Comparison of ENCODE assay signal across 1 cellular context in genomic region chr20:41617931-41618806, GRCh38.
TF ChIP-seq lines count a peak whose summit lies in the region.

TSS of gene CHD6 (minus strand) at chr20:41618377. CDS start at chr20:41551337, 67,040 bp downstream.

TF ChIP-seq in HepG2, 621 proteins besides CTCF, POLR2A, EP300 and RAD21 (continued from another document and continues in another):
- TF ChIP-seq ZNF407 (CRISPR knock-in tag; IDR thresholded peaks at IDR 0.05; ENCODE audit: not compliant biosample characterization) (peak; percentile 79), CREB1 (IDR thresholded peaks at IDR 0.05) (peak; percentile 85), CREB1 (CRISPR knock-in tag; IDR thresholded peaks at IDR 0.05) (no peak; the same call in 1 of the 2 replicates), TOE1 (CRISPR knock-in tag; IDR thresholded peaks at IDR 0.05) (no peak), SALL2 (CRISPR knock-in tag; IDR thresholded peaks at IDR 0.05) (no peak; the same call in 1 of the 2 replicates), ZNF639 (CRISPR knock-in tag; conservative IDR thresholded peaks at IDR 0.05) (peak; percentile 36; the same call in 1 of the 2 replicates), ZNF607 (CRISPR knock-in tag; IDR thresholded peaks at IDR 0.05; ENCODE audit: borderline replicate concordance) (no peak), ZNF12 (CRISPR knock-in tag; IDR thresholded peaks at IDR 0.05) (no peak), XRCC5 (optimal IDR thresholded peaks at IDR 0.05; ENCODE audit: low read length) (peak; percentile 91), ZNF780A (CRISPR knock-in tag; IDR thresholded peaks at IDR 0.05) (no peak), ZNF616 (CRISPR knock-in tag; IDR thresholded peaks at IDR 0.05; ENCODE audit: low read depth) (peak; percentile 68; the same call in 1 of the 2 replicates), MAF1 (CRISPR knock-in tag; IDR thresholded peaks at IDR 0.05; ENCODE audit: borderline replicate concordance) (no peak), ZSCAN31 (CRISPR knock-in tag; IDR thresholded peaks at IDR 0.05; ENCODE audit: low read depth) (0 out of 2 replicates have a peak, but pooled peaks have one; percentile 19), HES4 (CRISPR knock-in tag; IDR thresholded peaks at IDR 0.05; ENCODE audit: borderline replicate concordance) (peak; percentile 18; the same call in 1 of the 2 replicates), MLLT10 (CRISPR knock-in tag; IDR thresholded peaks at IDR 0.05) (no peak), ZC3H4 (CRISPR knock-in tag; IDR thresholded peaks at IDR 0.05; ENCODE audit: borderline replicate concordance) (no peak), IKZF5 (CRISPR knock-in tag; IDR thresholded peaks at IDR 0.05) (peak; percentile 80; the same call in 1 of the 2 replicates), ZNF557 (CRISPR knock-in tag; IDR thresholded peaks at IDR 0.05) (no peak), GPBP1L1 (CRISPR knock-in tag; IDR thresholded peaks at IDR 0.05) (no peak), ONECUT2 (CRISPR knock-in tag; IDR thresholded peaks at IDR 0.05) (no peak), ZFP41 (CRISPR knock-in tag; IDR thresholded peaks at IDR 0.05; ENCODE audit: borderline replicate concordance) (no peak), KDM1A (CRISPR knock-in tag; IDR thresholded peaks at IDR 0.05) (no peak), ZNF75D (CRISPR knock-in tag; IDR thresholded peaks at IDR 0.05; ENCODE audit: borderline replicate concordance) (no peak), ATF2 (CRISPR knock-in tag; IDR thresholded peaks at IDR 0.05) (no peak; the same call in 1 of the 2 replicates), NAIF1 (CRISPR knock-in tag; IDR thresholded peaks at IDR 0.05; ENCODE audit: borderline replicate concordance) (no peak), KDM2A (CRISPR knock-in tag; IDR thresholded peaks at IDR 0.05; ENCODE audit: borderline replicate concordance, low read depth) (peak; percentile 88), HNRNPLL (IDR thresholded peaks at IDR 0.05; ENCODE audit: low read depth, low read length, poor library complexity, severe bottlenecking) (peak; percentile 33), NFRKB (IDR thresholded peaks at IDR 0.05) (no peak), ATF1 (CRISPR knock-in tag; IDR thresholded peaks at IDR 0.05) (no peak), AHDC1 (CRISPR knock-in tag; IDR thresholded peaks at IDR 0.05; ENCODE audit: borderline replicate concordance) (no peak), ZBTB38 (CRISPR knock-in tag; IDR thresholded peaks at IDR 0.05) (no peak), CENPBD1 (CRISPR knock-in tag; IDR thresholded peaks at IDR 0.05; ENCODE audit: borderline replicate concordance, low read depth) (no peak), MNT (IDR thresholded peaks at IDR 0.05) (peak; percentile 49; the same call in 1 of the 2 replicates), ATF6 (CRISPR knock-in tag; conservative IDR thresholded peaks at IDR 0.05) (no peak), HOXA9 (CRISPR knock-in tag; IDR thresholded peaks at IDR 0.05; ENCODE audit: borderline replicate concordance) (no peak)
